In the genomic region with DNA sequence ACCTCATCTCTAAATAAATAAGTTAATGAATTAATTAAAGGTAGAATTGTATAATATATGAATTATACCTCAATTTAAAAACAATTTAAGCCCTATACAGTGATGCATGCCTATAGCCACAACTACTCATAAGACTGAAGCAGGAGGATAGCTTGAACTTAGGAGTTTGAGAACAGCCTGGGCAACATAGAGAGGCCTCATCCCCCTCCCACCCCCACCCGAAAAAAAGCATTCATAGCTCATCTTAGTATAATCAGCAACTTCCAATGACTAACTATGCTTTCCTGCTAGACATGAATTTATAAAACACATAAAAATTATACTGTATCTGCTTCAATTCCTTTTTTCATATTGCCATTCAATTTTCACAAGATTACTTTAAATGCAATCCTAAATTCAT, we compare ENCODE assay signal across 1 cellular context.
TF ChIP-seq lines count a peak whose summit lies in the region.

No MANE protein-coding gene starts in this region.

TF ChIP-seq in GM12878, 131 proteins besides CTCF, POLR2A, EP300 and RAD21 (continued from another document):
- TF ChIP-seq, protein P1, sequence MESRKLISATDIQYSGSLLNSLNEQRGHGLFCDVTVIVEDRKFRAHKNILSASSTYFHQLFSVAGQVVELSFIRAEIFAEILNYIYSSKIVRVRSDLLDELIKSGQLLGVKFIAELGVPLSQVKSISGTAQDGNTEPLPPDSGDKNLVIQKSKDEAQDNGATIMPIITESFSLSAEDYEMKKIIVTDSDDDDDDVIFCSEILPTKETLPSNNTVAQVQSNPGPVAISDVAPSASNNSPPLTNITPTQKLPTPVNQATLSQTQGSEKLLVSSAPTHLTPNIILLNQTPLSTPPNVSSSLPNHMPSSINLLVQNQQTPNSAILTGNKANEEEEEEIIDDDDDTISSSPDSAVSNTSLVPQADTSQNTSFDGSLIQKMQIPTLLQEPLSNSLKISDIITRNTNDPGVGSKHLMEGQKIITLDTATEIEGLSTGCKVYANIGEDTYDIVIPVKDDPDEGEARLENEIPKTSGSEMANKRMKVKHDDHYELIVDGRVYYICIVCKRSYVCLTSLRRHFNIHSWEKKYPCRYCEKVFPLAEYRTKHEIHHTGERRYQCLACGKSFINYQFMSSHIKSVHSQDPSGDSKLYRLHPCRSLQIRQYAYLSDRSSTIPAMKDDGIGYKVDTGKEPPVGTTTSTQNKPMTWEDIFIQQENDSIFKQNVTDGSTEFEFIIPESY (IDR thresholded peaks at IDR 0.05) = no peak
- TF ChIP-seq ZNF217 (IDR thresholded peaks at IDR 0.05) (no peak), KDM1A (IDR thresholded peaks at IDR 0.05; ENCODE audit: borderline replicate concordance) (no peak), PAX5 (IDR thresholded peaks at IDR 0.05; ENCODE audit: borderline replicate concordance, low read depth, low read length) (no peak), ZZZ3 (IDR thresholded peaks at IDR 0.05; ENCODE audit: control insufficient read depth, insufficient read length, low read depth) (no peak), NRF1 (conservative IDR thresholded peaks at IDR 0.05; ENCODE audit: low read depth, low read length) (no peak), HCFC1 (IDR thresholded peaks at IDR 0.05; ENCODE audit: low read length) (no peak), BRCA1 (IDR thresholded peaks at IDR 0.05; ENCODE audit: low read depth, low read length) (no peak)
- TF ChIP-seq, protein P2, sequence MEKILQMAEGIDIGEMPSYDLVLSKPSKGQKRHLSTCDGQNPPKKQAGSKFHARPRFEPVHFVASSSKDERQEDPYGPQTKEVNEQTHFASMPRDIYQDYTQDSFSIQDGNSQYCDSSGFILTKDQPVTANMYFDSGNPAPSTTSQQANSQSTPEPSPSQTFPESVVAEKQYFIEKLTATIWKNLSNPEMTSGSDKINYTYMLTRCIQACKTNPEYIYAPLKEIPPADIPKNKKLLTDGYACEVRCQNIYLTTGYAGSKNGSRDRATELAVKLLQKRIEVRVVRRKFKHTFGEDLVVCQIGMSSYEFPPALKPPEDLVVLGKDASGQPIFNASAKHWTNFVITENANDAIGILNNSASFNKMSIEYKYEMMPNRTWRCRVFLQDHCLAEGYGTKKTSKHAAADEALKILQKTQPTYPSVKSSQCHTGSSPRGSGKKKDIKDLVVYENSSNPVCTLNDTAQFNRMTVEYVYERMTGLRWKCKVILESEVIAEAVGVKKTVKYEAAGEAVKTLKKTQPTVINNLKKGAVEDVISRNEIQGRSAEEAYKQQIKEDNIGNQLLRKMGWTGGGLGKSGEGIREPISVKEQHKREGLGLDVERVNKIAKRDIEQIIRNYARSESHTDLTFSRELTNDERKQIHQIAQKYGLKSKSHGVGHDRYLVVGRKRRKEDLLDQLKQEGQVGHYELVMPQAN (conservative IDR thresholded peaks at IDR 0.05) = no peak
- TF ChIP-seq, protein P3, sequence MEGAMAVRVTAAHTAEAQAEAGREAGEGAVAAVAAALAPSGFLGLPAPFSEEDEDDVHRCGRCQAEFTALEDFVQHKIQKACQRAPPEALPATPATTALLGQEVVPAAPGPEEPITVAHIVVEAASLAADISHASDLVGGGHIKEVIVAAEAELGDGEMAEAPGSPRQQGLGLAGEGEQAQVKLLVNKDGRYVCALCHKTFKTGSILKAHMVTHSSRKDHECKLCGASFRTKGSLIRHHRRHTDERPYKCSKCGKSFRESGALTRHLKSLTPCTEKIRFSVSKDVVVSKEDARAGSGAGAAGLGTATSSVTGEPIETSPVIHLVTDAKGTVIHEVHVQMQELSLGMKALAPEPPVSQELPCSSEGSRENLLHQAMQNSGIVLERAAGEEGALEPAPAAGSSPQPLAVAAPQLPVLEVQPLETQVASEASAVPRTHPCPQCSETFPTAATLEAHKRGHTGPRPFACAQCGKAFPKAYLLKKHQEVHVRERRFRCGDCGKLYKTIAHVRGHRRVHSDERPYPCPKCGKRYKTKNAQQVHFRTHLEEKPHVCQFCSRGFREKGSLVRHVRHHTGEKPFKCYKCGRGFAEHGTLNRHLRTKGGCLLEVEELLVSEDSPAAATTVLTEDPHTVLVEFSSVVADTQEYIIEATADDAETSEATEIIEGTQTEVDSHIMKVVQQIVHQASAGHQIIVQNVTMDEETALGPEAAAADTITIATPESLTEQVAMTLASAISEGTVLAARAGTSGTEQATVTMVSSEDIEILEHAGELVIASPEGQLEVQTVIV (IDR thresholded peaks at IDR 0.05; ENCODE audit: borderline replicate concordance, partially characterized antibody) = no peak
- TF ChIP-seq, protein P4, sequence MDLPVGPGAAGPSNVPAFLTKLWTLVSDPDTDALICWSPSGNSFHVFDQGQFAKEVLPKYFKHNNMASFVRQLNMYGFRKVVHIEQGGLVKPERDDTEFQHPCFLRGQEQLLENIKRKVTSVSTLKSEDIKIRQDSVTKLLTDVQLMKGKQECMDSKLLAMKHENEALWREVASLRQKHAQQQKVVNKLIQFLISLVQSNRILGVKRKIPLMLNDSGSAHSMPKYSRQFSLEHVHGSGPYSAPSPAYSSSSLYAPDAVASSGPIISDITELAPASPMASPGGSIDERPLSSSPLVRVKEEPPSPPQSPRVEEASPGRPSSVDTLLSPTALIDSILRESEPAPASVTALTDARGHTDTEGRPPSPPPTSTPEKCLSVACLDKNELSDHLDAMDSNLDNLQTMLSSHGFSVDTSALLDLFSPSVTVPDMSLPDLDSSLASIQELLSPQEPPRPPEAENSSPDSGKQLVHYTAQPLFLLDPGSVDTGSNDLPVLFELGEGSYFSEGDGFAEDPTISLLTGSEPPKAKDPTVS (IDR thresholded peaks at IDR 0.05; ENCODE audit: low read depth, low read length) = no peak
